ENCODE assay signal across 8 cellular contexts in genomic region chr3:108222813-108223307, GRCh38. TPM values are rescaled to one million over a fixed set of nuclear protein-coding genes. Genes with fewer than 3 reads are reported as not detected.
DNase-seq lines count a peak whose midpoint lies in the region; ATAC-seq and TF ChIP-seq lines count a peak whose summit lies in the region.

No MANE protein-coding gene starts in this region.

- no peak for DNase-seq in AG04450 (ENCODE audit: low read depth, low spot score)
- DNase-seq in H7 = no peak
- no peak for DNase-seq in stomach
- no peak for DNase-seq in activated CD4-positive, alpha-beta T cell treated with anti-CD3 and anti-CD28 coated beads, Interleukin-2, amount 50 U/mL, for 4 hours
- no peak for DNase-seq in NCI-H2029 treated with DMSO at 0.1 percent for 48 hours (lab: John Stamatoyannopoulos, UW)

- H3K27ac ChIP-seq in AG04450 (ENCODE audit: low read depth, low read length) = peak overlapping the region; percentile 22
- no peak overlapping the region for H3K27ac ChIP-seq in iPS-20b (ENCODE audit: low read length)
- H3K27ac ChIP-seq in stomach = peak overlapping the region; percentile 74 to 86 (median 82)

- TF ChIP-seq POLR2A in stomach (IDR thresholded peaks at IDR 0.05) = no peak

- H3K9me3 Mint-ChIP-seq in activated naive CD8-positive, alpha-beta T cell (ENCODE audit: low read depth) = no peaks in the 10 kb centered on the region

- H3K36me3 ChIP-seq in H7 (replicated peaks; ENCODE audit: control insufficient read depth, insufficient read depth, low read length) (no peaks in the 10 kb centered on the region), iPS-20b (ENCODE audit: insufficient read depth, low read depth, low read length) (no peaks in the 10 kb centered on the region), stomach (peaks cover 0 to 5% (median 0%) of the 10 kb centered on the region in 4 donors)

- POLR2A ChIA-PET in AG04450 (lab: Yijun Ruan, JAX) = interaction anchor here (1.7 kb wide), 1 partner anchor 92 kb away, joined by 5 read pairs; no protein-coding TSS in a partner anchor

- peak overlapping the region; percentile 77 for H3K4me3 ChIP-seq in AG04450 (ENCODE audit: low read depth, low read length)
- H3K4me3 ChIP-seq in H7 (ENCODE audit: insufficient read depth, low read depth, low read length) = peak overlapping the region; percentile 16; the same call in 1 of the 2 replicates
- peak overlapping the region; percentile 94 for H3K4me3 ChIP-seq in iPS-20b (ENCODE audit: low read length)
- peak overlapping the region; percentile 66 to 79 (median 78) for H3K4me3 ChIP-seq in stomach

- H3K4me3 Mint-ChIP-seq in activated naive CD8-positive, alpha-beta T cell = peak overlapping the region; percentile 98

- TF ChIP-seq CTCF in AG04450 (IDR thresholded peaks at IDR 0.05; ENCODE audit: low read depth, low read length) = no peak
- TF ChIP-seq CTCF in stomach (IDR thresholded peaks at IDR 0.05) = no peak

- H3K27me3 Mint-ChIP-seq in activated naive CD8-positive, alpha-beta T cell = no peaks in the 10 kb centered on the region

- H3K4me1 Mint-ChIP-seq in activated naive CD8-positive, alpha-beta T cell (ENCODE audit: low read depth) = peaks cover 56% of the 10 kb centered on the region

- peaks cover 5% of the 10 kb centered on the region; the same call in 1 of the 2 replicates for H3K4me1 ChIP-seq in iPS-20b (ENCODE audit: insufficient read depth, low read length)
- peaks cover 0 to 53% (median 23%) of the 10 kb centered on the region in 4 donors for H3K4me1 ChIP-seq in stomach

- H3K27ac Mint-ChIP-seq in activated naive CD8-positive, alpha-beta T cell = peak overlapping the region; percentile 99

- CTCF ChIA-PET in AG04450 (lab: Charles Lee) = interaction anchor here (0.6 to 2.8 kb wide), 6 partner anchors 69 to 295 kb away, joined by 3 to 15 read pairs (median 6); no protein-coding TSS in a partner anchor

- no peak for ATAC-seq in GM21360 (IDR thresholded peaks at IDR 0.05; ENCODE audit: unreplicated experiment)

- 1 to 6% (median 3%) methylated on average over 4 of the region's 4 CpGs for WGBS in stomach, 5 donors

- no peaks in the 10 kb centered on the region for H3K36me3 Mint-ChIP-seq in activated naive CD8-positive, alpha-beta T cell

- H3K27me3 ChIP-seq in AG04450 (ENCODE audit: control insufficient read depth, insufficient read depth, low read length) (no peaks in the 10 kb centered on the region), H7 (ENCODE audit: control insufficient read depth, insufficient read depth, low read length) (no peaks in the 10 kb centered on the region), iPS-20b (ENCODE audit: insufficient read depth, low read length) (peaks cover 10% of the 10 kb centered on the region; the same call in 1 of the 2 replicates), stomach (no peaks in the 10 kb centered on the region)

- intact Hi-C loops in stomach (cut with DNase I; ENCODE audit: low total_unique reads) = no loop called here

- H3K9me3 ChIP-seq in AG04450 (ENCODE audit: control insufficient read depth, insufficient read depth, low read length) = no peaks in the 10 kb centered on the region
- H3K9me3 ChIP-seq in iPS-20b (ENCODE audit: insufficient read depth, low read depth, low read length) = no peaks in the 10 kb centered on the region
- no peaks in the 10 kb centered on the region for H3K9me3 ChIP-seq in stomach

- peak overlapping the region; percentile 78; the same call in 1 of the 2 replicates for H3K9ac ChIP-seq in iPS-20b (ENCODE audit: low read depth, low read length)

- no peak for TF ChIP-seq EP300 in stomach (IDR thresholded peaks at IDR 0.05)

RNA-seq across cellular contexts. Expression of gene IFT57, which starts 0.6 kb away (rescaled TPM):
- polyA plus RNA-seq in AG04450 (2011; rRNA removed) = 62.6 and 84.0 TPM in 2 replicates
- polyA minus RNA-seq in AG04450 (2011; rRNA and poly(A)+ RNA removed) = 34.7 and 45.0 TPM in 2 replicates
- 28.7 and 29.6 TPM in 2 replicates for total RNA-seq in H7 (2014; rRNA removed; shearing (Covaris generic))
- total RNA-seq in stomach = 100 to 1,000 TPM in 2 of 5 donors, 10 to 100 TPM in 3; 34.9 to 118 (median 38.5) TPM
- polyA plus RNA-seq in stomach = 10 to 100 TPM; 15.6 to 32.4 (median 29.5) TPM

Comparison
In these comparisons a context has a peak if more than half of its experiments do, and no peak if none do; other contexts are left out.
1. H3K4me3 ChIP-seq: peak in every context shown above with its lines; median percentile 94 in iPS-20b; 78 in stomach; 77 in AG04450; 16 in H7.